In genomic region chr9:27212621-27213020, GRCh38 we compare ENCODE assay signal across 28 cellular contexts.
"Had no signal": no experiment of that assay in that cellular context is flagged by ENCODE, and none has a peak within 500 bp of the region (broad histone marks: within the 10 kb centered on the region; RNA-seq: fewer than 3 reads in every experiment).

No MANE protein-coding gene starts in this region.

- H3K27ac ChIP-seq: ascending aorta, body of pancreas, breast epithelium, SJCRH30, SK-N-MC, WERI-Rb-1 had no signal

- H3K9me3 ChIP-seq: ascending aorta, body of pancreas, breast epithelium, SJCRH30 had no signal

- H3K36me3 ChIP-seq: breast epithelium, SJCRH30, WERI-Rb-1 had no signal

- DNase-seq: activated CD4-positive, alpha-beta T cell treated with anti-CD3 and anti-CD28 coated beads for 1 hour; activated CD4-positive, alpha-beta T cell treated with anti-CD3 and anti-CD28 coated beads, Interleukin-2, amount 10 ng/mL, durations not matched to agents 24 days and 14 days; activated CD4-positive, alpha-beta T cell treated with anti-CD3 and anti-CD28 coated beads, Interleukin-2, amount 50 U/mL, for 4 hours; activated CD4-positive, CD25-positive, alpha-beta regulatory T cell; activated CD8-positive, alpha-beta T cell treated with anti-CD3 and anti-CD28 coated beads, Interleukin-2, amount 10 ng/mL, durations not matched to agents 7 days and 5 days; activated naive CD4-positive, alpha-beta T cell; activated naive CD4-positive, alpha-beta T cell treated with anti-CD3 and anti-CD28 coated beads, Interleukin-2, amount 50 U/mL, for 16 hours; activated naive CD8-positive, alpha-beta T cell treated with anti-CD3 and anti-CD28 coated beads for 36 hours; activated T-cell treated with anti-CD3 and anti-CD28 coated beads, Interleukin-2, amount 50 U/mL, for 24 hours; amniotic stem cell; body of pancreas; KG1; NCI-H1092 treated with DMSO at 0.1 percent for 48 hours; NCI-H1417; NCI-H146; NCI-H187; NCI-H2029 treated with DMSO at 0.1 percent for 48 hours; NCI-H2171 treated with DMSO at 0.1 percent for 48 hours; NCI-H345; NCI-H524 treated with DMSO at 0.1 percent for 48 hours; SHP77; SJCRH30; T1000; WERI-Rb-1 had no signal

- H3K27me3 ChIP-seq: ascending aorta, body of pancreas, breast epithelium, SJCRH30 had no signal

- ATAC-seq: activated CD8-positive, alpha-beta T cell treated with anti-CD3 and anti-CD28 coated beads, Interleukin-2, amount 10 ng/mL, durations not matched to agents 7 days and 5 days; body of pancreas; Panc1 had no signal

- H3K4me1 ChIP-seq: ascending aorta, body of pancreas, breast epithelium, SJCRH30 had no signal

- H3K4me3 ChIP-seq: ascending aorta, body of pancreas, breast epithelium, SJCRH30, SK-N-MC had no signal
